ENCODE assay signal across 8 cellular contexts in the genomic region with DNA sequence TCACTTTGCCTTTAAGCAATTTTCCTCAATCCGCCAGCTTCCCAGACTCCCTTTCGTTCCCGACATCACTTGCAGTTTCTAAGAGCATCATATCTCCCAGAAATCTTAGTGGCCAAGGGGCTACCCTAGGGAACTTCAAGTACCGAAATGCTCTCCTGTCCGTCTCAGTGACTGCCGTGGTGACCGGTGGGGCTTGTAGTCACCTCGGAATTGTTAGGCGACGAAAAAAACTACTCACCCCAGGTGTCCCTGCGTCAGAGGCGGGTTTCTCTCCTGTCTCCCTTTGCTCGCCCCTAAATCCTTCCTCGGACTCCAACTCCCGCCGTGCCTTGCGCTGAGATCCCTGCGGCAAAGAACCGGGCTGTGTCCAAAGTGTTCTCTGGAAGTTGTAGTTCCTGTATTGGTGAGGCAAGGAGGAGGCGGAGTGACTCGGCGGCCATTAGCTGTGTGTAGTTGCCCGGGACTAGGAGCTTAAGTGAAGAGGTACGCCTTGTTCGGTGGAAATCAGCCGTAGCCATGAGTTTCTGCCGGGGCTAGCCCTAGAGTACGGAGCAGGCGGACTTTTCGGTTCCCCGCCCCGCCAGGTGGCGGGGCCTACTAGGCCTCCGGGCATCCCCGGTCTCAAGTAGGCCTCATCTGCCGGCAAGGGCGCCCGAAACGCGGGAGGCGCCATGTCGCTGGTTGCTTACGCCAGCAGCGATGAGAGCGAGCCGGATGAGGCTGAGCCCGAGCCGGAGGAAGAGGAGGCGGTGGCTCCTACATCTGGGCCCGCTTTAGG. TPM values are rescaled to one million over a fixed set of nuclear protein-coding genes. Genes with fewer than 3 reads are reported as not detected.
A peak's percentile ranks its signal among the peaks of the same experiment; 100 is the strongest.
DNase-seq lines count a peak whose midpoint lies in the region; ATAC-seq, FAIRE-seq and TF ChIP-seq lines count a peak whose summit lies in the region.

Gene PRCC (plus strand): TSS at position 435 of the 778 bp plus-strand sequence. CDS start 237 bp downstream, at position 672.

- DNase-seq in NCI-H2196 (lab: John Stamatoyannopoulos, UW; ENCODE audit: unreplicated experiment) (peak; percentile 99), bronchial epithelial cell (ENCODE audit: low read depth) (peak; percentile 100), iPS-NIHi11 (ENCODE audit: low spot score) (peak; percentile 87), small intestine (peak; percentile 100)

- H3K4me1 ChIP-seq in ACC112 (ENCODE audit: control insufficient read depth, insufficient read depth, low read length, unreplicated experiment) (peaks cover 14% of the 10 kb centered on the region), small intestine (ENCODE audit: control insufficient read depth in 2 of 2, insufficient read depth in 1 of 2, low read depth in 1 of 2, low read length in 1 of 2) (peaks cover 3 to 5% of the 10 kb centered on the region in 2 donors)

- peak within 1 kb of the TSS; percentile 75 for H3K27ac ChIP-seq in ACC112 (ENCODE audit: low read depth, low read length)
- H3K27ac ChIP-seq in VCaP, result peak within 1 kb of the TSS; percentile 91
- H3K27ac ChIP-seq in small intestine (ENCODE audit: low read depth in 1 of 2, low read length in 1 of 2), result peak within 1 kb of the TSS; percentile 79 to 97

- FAIRE-seq in bronchial epithelial cell (lab: Jason Lieb, UNC) (peak; percentile 91), small intestine (lab: Jason Lieb, UNC) (no peak)

- ATAC-seq in GM18868 (IDR thresholded peaks at IDR 0.05; ENCODE audit: unreplicated experiment) (peak; percentile 93), HG03108 (IDR thresholded peaks at IDR 0.05; ENCODE audit: unreplicated experiment) (peak; percentile 92)

- peaks cover 48% of the 10 kb centered on the region for H3K79me2 ChIP-seq in ACC112 (ENCODE audit: control insufficient read depth, insufficient read depth, low read length, unreplicated experiment)

- peak within 1 kb of the TSS; percentile 94 for H2AFZ ChIP-seq in ACC112 (ENCODE audit: low read length, unreplicated experiment)

- 0 out of 2 replicates have a peak, but pooled peaks cover 4% of the 10 kb centered on the region for H3K36me3 ChIP-seq in ACC112 (ENCODE audit: insufficient read depth, low read length)
- peaks cover 4% of the 10 kb centered on the region for H3K36me3 ChIP-seq in bronchial epithelial cell (ENCODE audit: control insufficient read depth, insufficient read depth, low read length)
- peaks cover 0 to 3% of the 10 kb centered on the region in 2 donors for H3K36me3 ChIP-seq in small intestine (ENCODE audit: control insufficient read depth in 2 of 2, insufficient read depth in 2 of 2, low read length in 2 of 2)

- 0 to 1% (median 0%) methylated on average over 49 to 50 of the region's 50 CpGs for WGBS in small intestine, 3 donors

- H3K27me3 ChIP-seq in ACC112 (ENCODE audit: insufficient read depth, low read length) (no peaks in the 10 kb centered on the region), bronchial epithelial cell (ENCODE audit: control insufficient read depth, insufficient read depth, low read length) (no peaks in the 10 kb centered on the region), small intestine (ENCODE audit: control insufficient read depth in 2 of 2, insufficient read depth in 2 of 2, low read length in 2 of 2) (no peaks in the 10 kb centered on the region)

- TF ChIP-seq CTCF in VCaP (conservative IDR thresholded peaks at IDR 0.05) (no peak), bronchial epithelial cell (IDR thresholded peaks at IDR 0.05; ENCODE audit: insufficient read depth, low read length, severe bottlenecking) (peak; percentile 4)

- no peaks in the 10 kb centered on the region for H3K9me3 ChIP-seq in small intestine (ENCODE audit: control insufficient read depth, low read depth)

- peak within 1 kb of the TSS; percentile 81 for H3K4me3 ChIP-seq in ACC112 (ENCODE audit: low read depth, low read length)
- peak within 1 kb of the TSS; percentile 95 for H3K4me3 ChIP-seq in bronchial epithelial cell (ENCODE audit: low read depth, low read length)
- H3K4me3 ChIP-seq in small intestine (ENCODE audit: low read depth in 1 of 2, low read length in 2 of 2), result peak within 1 kb of the TSS; percentile 72 to 90

RNA-seq across cellular contexts. Expression of gene PRCC, which starts in this region (rescaled TPM):
- 9.2 and 11.5 TPM in 2 replicates for total RNA-seq in bronchial epithelial cell
- polyA plus RNA-seq in small intestine, result 10 to 100 TPM; 45.2 to 55.0 (median 50.5) TPM

Comparison
In these comparisons a context has a peak if more than half of its experiments do, and no peak if none do; other contexts are left out.
1. Peak in every context shown above with its lines: DNase-seq, ATAC-seq, H3K4me3 ChIP-seq and H3K27ac ChIP-seq.